ENCODE assay signal across 1 cellular context in the genomic region with DNA sequence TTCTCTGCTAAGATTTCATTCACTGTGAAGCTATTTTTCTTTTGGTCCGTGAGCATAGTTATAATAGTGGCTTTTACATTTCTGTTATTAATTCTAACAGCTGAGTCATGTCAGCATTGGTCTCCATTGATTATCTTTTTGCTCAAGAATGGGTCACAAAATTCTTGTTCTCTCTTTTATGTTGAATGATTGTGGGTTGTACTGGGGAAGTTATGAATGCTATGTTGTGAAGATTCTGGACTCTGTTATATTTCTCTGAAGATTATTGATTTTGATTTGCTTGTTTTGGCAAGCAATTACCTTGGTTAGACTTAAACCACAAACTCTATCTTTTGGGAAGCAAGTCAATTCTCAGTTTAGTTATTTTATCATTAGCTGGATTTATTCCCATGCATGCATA.
A peak's percentile ranks its signal among the peaks of the same experiment; 100 is the strongest.
TF ChIP-seq lines count a peak whose summit lies in the region.

No MANE protein-coding gene starts in this region.

TF ChIP-seq in HEK293, 187 proteins besides CTCF, POLR2A, EP300 and RAD21:
- TF ChIP-seq, protein P1, sequence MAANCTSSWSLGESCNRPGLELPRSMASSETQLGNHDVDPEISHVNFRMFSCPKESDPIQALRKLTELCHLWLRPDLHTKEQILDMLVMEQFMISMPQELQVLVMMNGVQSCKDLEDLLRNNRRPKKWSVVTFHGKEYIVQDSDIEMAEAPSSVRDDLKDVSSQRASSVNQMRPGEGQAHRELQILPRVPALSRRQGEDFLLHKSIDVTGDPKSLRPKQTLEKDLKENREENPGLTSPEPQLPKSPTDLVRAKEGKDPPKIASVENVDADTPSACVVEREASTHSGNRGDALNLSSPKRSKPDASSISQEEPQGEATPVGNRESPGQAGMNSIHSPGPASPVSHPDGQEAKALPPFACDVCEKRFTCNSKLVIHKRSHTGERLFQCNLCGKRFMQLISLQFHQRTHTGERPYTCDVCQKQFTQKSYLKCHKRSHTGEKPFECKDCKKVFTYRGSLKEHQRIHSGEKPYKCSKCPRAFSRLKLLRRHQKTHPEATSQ (tag by site-specific recombination; IDR thresholded peaks at IDR 0.05): no peak
- peak; percentile 73 for TF ChIP-seq SETDB1 (IDR thresholded peaks at IDR 0.05; ENCODE audit: insufficient read length, low read length)
TF ChIP-seq in HEK293: peak in this region for 1.
